1 cellular context compared by ENCODE assay signal in genomic region chr7:77826300-77826699, GRCh38.
TF ChIP-seq lines count a peak whose summit lies in the region.

No MANE protein-coding gene starts in this region.

TF ChIP-seq in K562, 482 proteins besides CTCF, POLR2A, EP300 and RAD21 (continued from another document and continues in another):
- TF ChIP-seq SRSF1 (IDR thresholded peaks at IDR 0.05; ENCODE audit: low read depth, low read length) = no peak
- no peak for TF ChIP-seq FOXM1 (IDR thresholded peaks at IDR 0.05; ENCODE audit: low read depth)
- TF ChIP-seq FOXM1 (CRISPR knock-in tag; IDR thresholded peaks at IDR 0.05; ENCODE audit: low read depth) = no peak
- TF ChIP-seq LCOR (CRISPR knock-in tag; IDR thresholded peaks at IDR 0.05) = no peak
- no peak for TF ChIP-seq ZSCAN29 (IDR thresholded peaks at IDR 0.05)
- no peak for TF ChIP-seq CREB5 (CRISPR knock-in tag; IDR thresholded peaks at IDR 0.05)
- TF ChIP-seq ZNF165 (CRISPR knock-in tag; IDR thresholded peaks at IDR 0.05; ENCODE audit: borderline replicate concordance) = no peak
- TF ChIP-seq PTRF (tag; IDR thresholded peaks at IDR 0.05) = no peak
- TF ChIP-seq ZNF79 (CRISPR knock-in tag; IDR thresholded peaks at IDR 0.05; ENCODE audit: low read depth) = no peak
- peak; percentile 97 for TF ChIP-seq EHMT2 (IDR thresholded peaks at IDR 0.05)
- no peak for TF ChIP-seq ZC3H8 (IDR thresholded peaks at IDR 0.05)
- TF ChIP-seq NCOA6 (IDR thresholded peaks at IDR 0.05) = no peak
- no peak for TF ChIP-seq ID3 (CRISPR knock-in tag; IDR thresholded peaks at IDR 0.05)
- TF ChIP-seq ID3 (tag; IDR thresholded peaks at IDR 0.05) = no peak
- no peak for TF ChIP-seq ZNF324 (CRISPR knock-in tag; IDR thresholded peaks at IDR 0.05)
- no peak for TF ChIP-seq ZBTB17 (CRISPR knock-in tag; IDR thresholded peaks at IDR 0.05)
- no peak for TF ChIP-seq KHSRP (IDR thresholded peaks at IDR 0.05)
- TF ChIP-seq PHB (CRISPR knock-in tag; IDR thresholded peaks at IDR 0.05) = no peak
- TF ChIP-seq ZKSCAN8 (CRISPR knock-in tag; IDR thresholded peaks at IDR 0.05) = no peak
- no peak for TF ChIP-seq ATF1 (CRISPR knock-in tag; IDR thresholded peaks at IDR 0.05)
- TF ChIP-seq ATF1 (tag; IDR thresholded peaks at IDR 0.05) = 0 out of 2 replicates have a peak, but pooled peaks have one; percentile 10
- no peak for TF ChIP-seq ZNF143 (CRISPR knock-in tag; IDR thresholded peaks at IDR 0.05)
- TF ChIP-seq MLLT1 (IDR thresholded peaks at IDR 0.05) = no peak
- no peak for TF ChIP-seq CEBPG (CRISPR knock-in tag; IDR thresholded peaks at IDR 0.05)
- no peak for TF ChIP-seq CEBPG (tag; conservative IDR thresholded peaks at IDR 0.05 in 1 of 2, IDR thresholded peaks at IDR 0.05 in 1 of 2)
- TF ChIP-seq KLF6 (CRISPR knock-in tag; IDR thresholded peaks at IDR 0.05; ENCODE audit: borderline replicate concordance) = no peak
- no peak for TF ChIP-seq ZNF184 (CRISPR knock-in tag; IDR thresholded peaks at IDR 0.05)
- TF ChIP-seq ZNF589 (CRISPR knock-in tag; IDR thresholded peaks at IDR 0.05; ENCODE audit: low read depth) = no peak
- TF ChIP-seq ZNF253 (CRISPR knock-in tag; conservative IDR thresholded peaks at IDR 0.05) = no peak
- no peak for TF ChIP-seq SREBF2 (CRISPR knock-in tag; IDR thresholded peaks at IDR 0.05)
- TF ChIP-seq ARID3A (IDR thresholded peaks at IDR 0.05; ENCODE audit: borderline replicate concordance, low read depth, low read length) = 0 out of 2 replicates have a peak, but pooled peaks have one; percentile 12
- no peak for TF ChIP-seq HLTF (IDR thresholded peaks at IDR 0.05)
- TF ChIP-seq MXI1 (IDR thresholded peaks at IDR 0.05; ENCODE audit: low read depth, low read length) = no peak
- no peak for TF ChIP-seq HOMEZ (CRISPR knock-in tag; IDR thresholded peaks at IDR 0.05)
- no peak for TF ChIP-seq CGGBP1 (CRISPR knock-in tag; IDR thresholded peaks at IDR 0.05)
- TF ChIP-seq MIER1 (IDR thresholded peaks at IDR 0.05; ENCODE audit: low read depth) = peak; percentile 90
- no peak for TF ChIP-seq POU5F1 (IDR thresholded peaks at IDR 0.05; ENCODE audit: borderline replicate concordance, low read depth, low read length, partially characterized antibody)
- TF ChIP-seq TSHZ1 (CRISPR knock-in tag; IDR thresholded peaks at IDR 0.05) = no peak
- no peak for TF ChIP-seq SMAD2 (IDR thresholded peaks at IDR 0.05; ENCODE audit: low read depth, low read length)
- no peak for TF ChIP-seq PTTG1 (tag; IDR thresholded peaks at IDR 0.05; ENCODE audit: low read depth)
- TF ChIP-seq RHOXF2B (CRISPR knock-in tag; conservative IDR thresholded peaks at IDR 0.05) = no peak
- no peak for TF ChIP-seq ZNF197 (CRISPR knock-in tag; IDR thresholded peaks at IDR 0.05; ENCODE audit: low read depth)
- no peak for TF ChIP-seq ZNF740 (CRISPR knock-in tag; IDR thresholded peaks at IDR 0.05)
- TF ChIP-seq ZNF740 (tag; IDR thresholded peaks at IDR 0.05) = no peak
- peak; percentile 45; the same call in 1 of the 2 replicates for TF ChIP-seq GATA2 (CRISPR knock-in tag; IDR thresholded peaks at IDR 0.05)
- TF ChIP-seq SIN3A (IDR thresholded peaks at IDR 0.05; ENCODE audit: borderline replicate concordance in 2 of 2, control insufficient read depth in 1 of 2, low read depth in 2 of 2, low read length in 2 of 2) = no peak
- TF ChIP-seq SMARCC2 (IDR thresholded peaks at IDR 0.05; ENCODE audit: low read depth) = no peak
- no peak for TF ChIP-seq E4F1 (CRISPR knock-in tag; IDR thresholded peaks at IDR 0.05; ENCODE audit: borderline replicate concordance)
- no peak for TF ChIP-seq ZNF140 (CRISPR knock-in tag; IDR thresholded peaks at IDR 0.05)
- TF ChIP-seq NUFIP1 (IDR thresholded peaks at IDR 0.05; ENCODE audit: partially characterized antibody) = no peak
- no peak for TF ChIP-seq ZNF764 (CRISPR knock-in tag; IDR thresholded peaks at IDR 0.05; ENCODE audit: low read depth)
- no peak for TF ChIP-seq MBD1 (CRISPR knock-in tag; IDR thresholded peaks at IDR 0.05)
- TF ChIP-seq SP1 (CRISPR knock-in tag; IDR thresholded peaks at IDR 0.05) = no peak
- no peak for TF ChIP-seq FOXP1 (CRISPR knock-in tag; IDR thresholded peaks at IDR 0.05)
- peak; percentile 72 for TF ChIP-seq TCF3 (CRISPR knock-in tag; IDR thresholded peaks at IDR 0.05)
- no peak for TF ChIP-seq HEY1 (CRISPR knock-in tag; IDR thresholded peaks at IDR 0.05; ENCODE audit: borderline replicate concordance)
- TF ChIP-seq SRSF3 (IDR thresholded peaks at IDR 0.05; ENCODE audit: insufficient read depth, low read length) = no peak
- no peak for TF ChIP-seq BMI1 (IDR thresholded peaks at IDR 0.05; ENCODE audit: low read length)
